17 cellular contexts compared by ENCODE assay signal in the genomic region with DNA sequence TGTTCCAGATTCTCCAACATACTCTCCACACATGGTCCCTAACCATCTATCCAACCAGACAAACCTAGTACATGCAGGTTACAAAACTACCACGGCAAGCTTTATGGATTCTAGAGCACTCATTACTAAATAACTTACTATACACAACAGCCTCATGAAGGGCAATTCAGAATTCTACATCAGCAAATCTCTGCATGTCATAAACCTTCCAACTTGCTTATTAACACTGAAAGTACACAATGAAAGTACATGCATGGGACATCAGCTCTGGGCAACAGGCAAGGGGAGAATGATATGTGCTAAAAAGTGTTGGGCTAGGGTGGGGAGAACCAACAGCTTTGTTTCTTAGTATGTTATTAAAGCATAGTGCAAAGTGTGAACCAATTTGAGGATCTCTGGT.
"Had no signal": no experiment of that assay in that cellular context is flagged by ENCODE, and none has a peak within 500 bp of the region (broad histone marks: within the 10 kb centered on the region; RNA-seq: fewer than 3 reads in every experiment).

No MANE protein-coding gene starts in this region.

- H3K36me3 ChIP-seq: colonic mucosa had no signal

- H3K9me3 ChIP-seq: colonic mucosa, pancreas had no signal

- H3K27me3 Mint-ChIP-seq: naive thymus-derived CD4-positive, alpha-beta T cell; progenitor cell of endocrine pancreas had no signal

- DNase-seq: colonic mucosa; effector CD4-positive, alpha-beta T cell; endodermal cell; kidney; left cardiac atrium; left ventricle myocardium superior; mesendoderm; naive thymus-derived CD4-positive, alpha-beta T cell; occipital lobe; pancreas; right cardiac atrium; small intestine; stimulated activated CD4-positive, alpha-beta T cell treated with anti-CD3 and anti-CD28 coated beads, Interleukin-12 subunit alpha, Interleukin-12 subunit beta, amount 100 ng/mL, for 4 hours; stimulated activated naive CD4-positive, alpha-beta T cell treated with Interleukin-2 at 50 U/mL for 16 hours; trophoblast cell had no signal

- ATAC-seq: left cardiac atrium; left ventricle myocardium superior; naive thymus-derived CD4-positive, alpha-beta T cell; pancreas; right cardiac atrium had no signal

- H3K4me1 ChIP-seq: colonic mucosa, pancreas had no signal

- H3K27me3 ChIP-seq: colonic mucosa, pancreas had no signal

- H3K36me3 Mint-ChIP-seq: naive thymus-derived CD4-positive, alpha-beta T cell had no signal

- H3K4me3 ChIP-seq: colonic mucosa, lung, pancreas had no signal

- H3K9me3 Mint-ChIP-seq: endodermal cell had no signal

- H3K4me3 Mint-ChIP-seq: endodermal cell had no signal

- H3K27ac ChIP-seq: colonic mucosa, pancreas had no signal

- H3K27ac Mint-ChIP-seq: endodermal cell; naive thymus-derived CD4-positive, alpha-beta T cell; progenitor cell of endocrine pancreas had no signal
